ENCODE assay signal across 2 cellular contexts in genomic region chr1:115213130-115213529, GRCh38.
TF ChIP-seq lines count a peak whose summit lies in the region.

No MANE protein-coding gene starts in this region.

TF ChIP-seq in HepG2, 621 proteins besides CTCF, POLR2A, EP300 and RAD21 (continued from another document):
- no peak for TF ChIP-seq PREB (CRISPR knock-in tag; IDR thresholded peaks at IDR 0.05)

TF ChIP-seq in HEK293, 187 proteins besides CTCF, POLR2A, EP300 and RAD21 (continued from another document):
- TF ChIP-seq ATF2 (tag by site-specific recombination; IDR thresholded peaks at IDR 0.05; ENCODE audit: low read depth) (peak; percentile 67), ZNF280C (tag by site-specific recombination; IDR thresholded peaks at IDR 0.05) (no peak)
